Comparison of ENCODE assay signal across 25 cellular contexts in the genomic region with DNA sequence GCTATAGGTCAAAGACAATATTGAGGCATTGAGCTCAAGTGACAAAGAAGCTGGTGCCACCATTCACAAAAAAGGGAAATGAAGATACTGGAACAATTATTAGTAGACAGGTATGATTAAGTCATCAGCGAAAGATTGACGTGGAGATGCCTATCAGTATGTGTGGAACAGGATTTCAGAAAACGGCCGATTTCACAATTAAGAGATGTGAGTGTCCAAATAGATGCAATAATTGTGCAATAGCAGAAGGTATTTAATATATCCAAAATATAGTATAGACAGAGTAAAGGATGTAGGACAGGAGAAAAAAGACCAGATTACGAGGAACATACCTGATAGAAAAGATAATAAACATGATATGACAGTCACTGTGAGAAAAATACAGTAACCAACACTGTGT.
DNase-seq lines count a peak whose midpoint lies in the region; ATAC-seq and TF ChIP-seq lines count a peak whose summit lies in the region.
"Had no signal": no experiment of that assay in that cellular context is flagged by ENCODE, and none has a peak within 500 bp of the region (broad histone marks: within the 10 kb centered on the region; RNA-seq: fewer than 3 reads in every experiment).

No MANE protein-coding gene starts in this region.

- intact Hi-C loops in MCF 10A (cut with micrococcal nuclease) (no loop called here), breast epithelium (cut with DNase I; ENCODE audit: low total_unique reads) (no loop called here), IMR-90 (cut with micrococcal nuclease) (no loop called here)

- ATAC-seq in IMR-90 (ENCODE audit: low read depth) (no peak), HG02571 (IDR thresholded peaks at IDR 0.05; ENCODE audit: unreplicated experiment) (no peak)
- ATAC-seq: A549 had no signal

- no peaks in the 10 kb centered on the region for H3K27me3 Mint-ChIP-seq in MCF 10A (ENCODE audit: insufficient read depth, unreplicated experiment)
- H3K27me3 Mint-ChIP-seq: CD4-positive, alpha-beta memory T cell; CD4-positive, CD25-positive, alpha-beta regulatory T cell; CD8-positive, alpha-beta memory T cell had no signal

- H4K5ac ChIP-seq in IMR-90 (ENCODE audit: low read depth, low read length), result no peak overlapping the region

- no peak overlapping the region for H2BK15ac ChIP-seq in IMR-90 (ENCODE audit: low read depth, low read length)

- H3K9me3 ChIP-seq in breast epithelium (no peaks in the 10 kb centered on the region), IMR-90 (ENCODE audit: control insufficient read depth, insufficient read depth, low read length) (no peaks in the 10 kb centered on the region), osteoblast (ENCODE audit: low read depth, low read length) (no peaks in the 10 kb centered on the region)
- H3K9me3 ChIP-seq: A549, BE2C, BLaER1 had no signal

- no peak overlapping the region for H3K9ac ChIP-seq in IMR-90 (ENCODE audit: low read depth, low read length)
- H3K9ac ChIP-seq: BLaER1 had no signal

- TF ChIP-seq CTCF in MCF 10A (IDR thresholded peaks at IDR 0.05; ENCODE audit: unreplicated experiment) (no peak), breast epithelium (IDR thresholded peaks at IDR 0.05) (no peak), IMR-90 (conservative IDR thresholded peaks at IDR 0.05; ENCODE audit: low read depth, low read length) (no peak), osteoblast (IDR thresholded peaks at IDR 0.05; ENCODE audit: extremely low read depth, low read depth, low read length) (no peak)

- no peak overlapping the region for H4K8ac ChIP-seq in IMR-90 (ENCODE audit: low read depth in 2 of 2, low read length in 2 of 2)

- no peaks in the 10 kb centered on the region for H3K79me1 ChIP-seq in IMR-90 (ENCODE audit: low read depth in 1 of 2, low read length in 2 of 2)

- H2BK120ac ChIP-seq in IMR-90 (ENCODE audit: low read depth, low read length), result no peak overlapping the region

- no peaks in the 10 kb centered on the region for H4K20me1 ChIP-seq in IMR-90 (ENCODE audit: insufficient read depth, low read length)
- H4K20me1 ChIP-seq in osteoblast (ENCODE audit: insufficient read depth, low read length), result no peaks in the 10 kb centered on the region
- H4K20me1 ChIP-seq: BLaER1 had no signal

- TF ChIP-seq RAD21 in IMR-90 (IDR thresholded peaks at IDR 0.05; ENCODE audit: low read length), result no peak

- no peaks in the 10 kb centered on the region for H3K4me1 Mint-ChIP-seq in MCF 10A (ENCODE audit: insufficient read depth, unreplicated experiment)
- H3K4me1 Mint-ChIP-seq: CD14-positive monocyte; CD4-positive, alpha-beta memory T cell; CD4-positive, CD25-positive, alpha-beta regulatory T cell; CD8-positive, alpha-beta memory T cell had no signal

- H2BK5ac ChIP-seq in IMR-90 (ENCODE audit: low read depth, low read length, poor library complexity, severe bottlenecking), result no peak overlapping the region

- DNase-seq in MCF 10A (ENCODE audit: unreplicated experiment), result peak; percentile 20
- DNase-seq in breast epithelium (ENCODE audit: low spot score in 2 of 2), result no peak
- DNase-seq in IMR-90, result no peak
- DNase-seq in iris pigment epithelial cell (ENCODE audit: low read depth), result peak; percentile 3
- DNase-seq in osteoblast (ENCODE audit: insufficient read length, low spot score, missing footprints), result peak; percentile 6
- no peak for DNase-seq in AG08395 (ENCODE audit: low spot score)
- DNase-seq in stimulated activated CD4-positive, alpha-beta T cell treated with anti-CD3 and anti-CD28 coated beads, Interleukin-4, amount 100 ng/mL, for 24 hours, result no peak
- DNase-seq: C1 segment of cervical spinal cord; CD4-positive, alpha-beta memory T cell; CD4-positive, CD25-positive, alpha-beta regulatory T cell; CD8-positive, alpha-beta memory T cell; COR-L47; DMS 273 treated with DMSO at 0.1 percent for 48 hours; DMS153; DMS53; DMS79; DND-41; EL; GDM1 had no signal

- dilution Hi-C loops in IMR-90 (cut with HindIII; ENCODE audit: low sequenced_read_pairs, unreplicated experiment), result no loop called here

- TF ChIP-seq POLR2A in breast epithelium (IDR thresholded peaks at IDR 0.05) (no peak), IMR-90 (IDR thresholded peaks at IDR 0.05; ENCODE audit: low read depth, low read length) (no peak)

- H2AK9ac ChIP-seq in IMR-90 (replicated peaks; ENCODE audit: low read depth, low read length, poor library complexity), result no peak overlapping the region

- H3K4me3 ChIP-seq in breast epithelium, result no peak overlapping the region
- H3K4me3 ChIP-seq in IMR-90 (ENCODE audit: insufficient read depth, low read depth, low read length), result no peak overlapping the region
- no peak overlapping the region for H3K4me3 ChIP-seq in osteoblast (ENCODE audit: insufficient read depth, low read length)
- H3K4me3 ChIP-seq: A549, BLaER1 had no signal

- no peak overlapping the region for H2AK5ac ChIP-seq in IMR-90 (ENCODE audit: low read depth, low read length)

- CTCF ChIA-PET in MCF 10A (lab: Yijun Ruan, JAX), result no interaction called here
- CTCF ChIA-PET in IMR-90 (lab: Yijun Ruan, JAX), result interaction anchor here (0.6 kb wide), 1 partner anchor 263 kb away, joined by 3 read pairs; no protein-coding TSS in a partner anchor

- no CpG with 5 or more reads among the region's 5 CpGs for WGBS in IMR-90 (ENCODE audit: extremely low coverage in 2 of 2, insufficient read length in 1 of 2), 2 experiments

- POLR2A ChIA-PET in MCF 10A (lab: Yijun Ruan, JAX) (no interaction called here), IMR-90 (lab: Charles Lee; ENCODE audit: unreplicated experiment) (no interaction called here)

- no peak overlapping the region for H4K91ac ChIP-seq in IMR-90 (ENCODE audit: insufficient read depth, low read depth, low read length)

- H3K56ac ChIP-seq in IMR-90 (ENCODE audit: extremely low read depth, insufficient read depth, low read length), result no peak overlapping the region

- H3K4ac ChIP-seq in IMR-90 (ENCODE audit: low read depth, low read length), result no peak overlapping the region

- no peak overlapping the region for H3K27ac ChIP-seq in breast epithelium
- H3K27ac ChIP-seq in IMR-90 (ENCODE audit: insufficient read depth, low read length), result no peak overlapping the region
- no peak overlapping the region for H3K27ac ChIP-seq in osteoblast (ENCODE audit: low read depth, low read length)
- H3K27ac ChIP-seq: 22Rv1, A549, BLaER1 had no signal

- no peak overlapping the region for H2BK20ac ChIP-seq in IMR-90 (ENCODE audit: low read depth, low read length)

- BruUV-seq in MCF 10A (replicated peaks; lab: Mats Ljungman, UMichigan), result no TSS peak
- BruUV-seq in IMR-90 (replicated peaks; lab: Mats Ljungman, UMichigan), result no TSS peak

- in situ Hi-C loops in IMR-90 (cut with MboI; ENCODE audit: low sequenced_read_pairs), result no loop called here

- H3K27ac Mint-ChIP-seq in MCF 10A (ENCODE audit: low read depth, unreplicated experiment), result no peak overlapping the region
- H3K27ac Mint-ChIP-seq: CD14-positive monocyte; CD4-positive, alpha-beta memory T cell; CD4-positive, CD25-positive, alpha-beta regulatory T cell; CD8-positive, alpha-beta memory T cell had no signal

- H3K4me3 Mint-ChIP-seq in MCF 10A (ENCODE audit: unreplicated experiment), result no peak overlapping the region
- H3K4me3 Mint-ChIP-seq: CD14-positive monocyte; CD4-positive, alpha-beta memory T cell; CD4-positive, CD25-positive, alpha-beta regulatory T cell; CD8-positive, alpha-beta memory T cell had no signal

- H2AFZ ChIP-seq in IMR-90 (replicated peaks; ENCODE audit: low read length, poor library complexity) (no peak overlapping the region), osteoblast (ENCODE audit: low read length) (no peak overlapping the region)

- H3K4me1 ChIP-seq in breast epithelium, result no peaks in the 10 kb centered on the region
- no peaks in the 10 kb centered on the region for H3K4me1 ChIP-seq in IMR-90 (ENCODE audit: control insufficient read depth, insufficient read depth, low read length)
- no peaks in the 10 kb centered on the region for H3K4me1 ChIP-seq in osteoblast (ENCODE audit: insufficient read depth, low read length)
- H3K4me1 ChIP-seq: BLaER1 had no signal

- no peaks in the 10 kb centered on the region for H3K79me2 ChIP-seq in osteoblast (ENCODE audit: insufficient read depth, low read length)

- H3K14ac ChIP-seq in IMR-90 (replicated peaks; ENCODE audit: low read depth, low read length), result no peak overlapping the region

- peaks cover 6% of the 10 kb centered on the region for H3K36me3 Mint-ChIP-seq in MCF 10A (ENCODE audit: insufficient read depth, unreplicated experiment)
- H3K36me3 Mint-ChIP-seq: CD14-positive monocyte; CD4-positive, alpha-beta memory T cell; CD4-positive, CD25-positive, alpha-beta regulatory T cell; CD8-positive, alpha-beta memory T cell had no signal

- H3K36me3 ChIP-seq in breast epithelium (no peaks in the 10 kb centered on the region), IMR-90 (ENCODE audit: control insufficient read depth, insufficient read depth, low read length) (no peaks in the 10 kb centered on the region), osteoblast (ENCODE audit: insufficient read depth, low read length) (no peaks in the 10 kb centered on the region)
- H3K36me3 ChIP-seq: BE2C, BLaER1 had no signal

- H3K9me1 ChIP-seq in IMR-90 (ENCODE audit: insufficient read depth, low read length), result no peaks in the 10 kb centered on the region

- H3K27me3 ChIP-seq in breast epithelium (no peaks in the 10 kb centered on the region), IMR-90 (ENCODE audit: control insufficient read depth, insufficient read depth, low read length) (no peaks in the 10 kb centered on the region), osteoblast (ENCODE audit: insufficient read depth, low read length) (no peaks in the 10 kb centered on the region)
- H3K27me3 ChIP-seq: BE2C, BLaER1 had no signal

- H3K4me2 ChIP-seq in IMR-90 (ENCODE audit: low read depth, low read length) (no peak overlapping the region), osteoblast (ENCODE audit: insufficient read depth, low read length) (no peak overlapping the region)
- H3K4me2 ChIP-seq: A549, BLaER1 had no signal

- no peaks in the 10 kb centered on the region for H3K9me3 Mint-ChIP-seq in MCF 10A (ENCODE audit: unreplicated experiment)

- no peak overlapping the region for H3K18ac ChIP-seq in IMR-90 (ENCODE audit: low read depth, low read length)

- H3K23ac ChIP-seq in IMR-90 (ENCODE audit: low read depth, low read length), result no peak overlapping the region

TF ChIP-seq in IMR-90, 13 proteins besides CTCF, POLR2A, EP300 and RAD21 (continues in another document):
- TF ChIP-seq MXI1 (IDR thresholded peaks at IDR 0.05; ENCODE audit: borderline replicate concordance, low read depth, low read length), result no peak
- TF ChIP-seq, protein P1, sequence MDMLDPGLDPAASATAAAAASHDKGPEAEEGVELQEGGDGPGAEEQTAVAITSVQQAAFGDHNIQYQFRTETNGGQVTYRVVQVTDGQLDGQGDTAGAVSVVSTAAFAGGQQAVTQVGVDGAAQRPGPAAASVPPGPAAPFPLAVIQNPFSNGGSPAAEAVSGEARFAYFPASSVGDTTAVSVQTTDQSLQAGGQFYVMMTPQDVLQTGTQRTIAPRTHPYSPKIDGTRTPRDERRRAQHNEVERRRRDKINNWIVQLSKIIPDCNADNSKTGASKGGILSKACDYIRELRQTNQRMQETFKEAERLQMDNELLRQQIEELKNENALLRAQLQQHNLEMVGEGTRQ (IDR thresholded peaks at IDR 0.05; ENCODE audit: low read depth, low read length), result no peak
- peak; percentile 60 for TF ChIP-seq CEBPB (IDR thresholded peaks at IDR 0.05; ENCODE audit: low read depth, low read length)
- no peak for TF ChIP-seq BHLHE40 (IDR thresholded peaks at IDR 0.05; ENCODE audit: low read depth, low read length)
- TF ChIP-seq CHD1 (IDR thresholded peaks at IDR 0.05; ENCODE audit: low read depth, low read length), result no peak

Comparison
In these comparisons a context has a peak if more than half of its experiments do, and no peak if none do; other contexts are left out.
1. DNase-seq: peak in MCF 10A (single experiment), iris pigment epithelial cell (single experiment) and osteoblast (single experiment); none in breast epithelium (0 of 2), IMR-90 (single experiment), AG08395 (single experiment) and stimulated activated CD4-positive, alpha-beta T cell treated with anti-CD3 and anti-CD28 coated beads, Interleukin-4, amount 100 ng/mL, for 24 hours (single experiment).